Comparison of ENCODE assay signal across 24 cellular contexts in the genomic region with DNA sequence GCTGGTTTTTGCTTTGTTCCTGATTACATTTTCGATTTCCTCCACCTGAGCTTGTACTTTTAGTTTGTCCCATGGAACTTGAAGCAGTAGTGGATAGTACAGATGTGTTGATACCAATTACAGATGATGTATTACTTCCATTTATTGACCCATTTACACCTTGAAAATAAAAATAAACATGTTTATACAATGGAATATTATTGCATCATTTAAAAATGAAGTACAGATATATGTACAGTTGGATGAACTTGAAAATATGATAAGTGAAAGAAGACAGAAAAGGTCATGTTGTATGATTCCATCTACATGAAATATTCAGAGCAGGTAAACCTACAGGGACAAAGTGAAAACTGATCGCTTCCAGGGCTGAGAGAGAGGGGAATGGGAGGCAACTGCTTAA.
"Had no signal": no experiment of that assay in that cellular context is flagged by ENCODE, and none has a peak within 500 bp of the region (broad histone marks: within the 10 kb centered on the region; RNA-seq: fewer than 3 reads in every experiment).

No MANE protein-coding gene starts in this region.

- H3K27me3 Mint-ChIP-seq: dendritic cell treated with granulocyte-macrophage colony-stimulating factor and Interleukin-4, amounts not matched to agents 40 ng/mL and 50 ng/mL, for 4 days; effector memory CD8-positive, alpha-beta T cell; naive B cell had no signal

- H3K27ac Mint-ChIP-seq: effector memory CD8-positive, alpha-beta T cell; endodermal cell; mesothelial cell of epicardium; naive B cell had no signal

- H3K27me3 ChIP-seq: colonic mucosa, foreskin keratinocyte, gastroesophageal sphincter, heart right ventricle, left lung had no signal

- H3K36me3 ChIP-seq: colonic mucosa had no signal

- H3K9me3 ChIP-seq: colonic mucosa, gastroesophageal sphincter, left lung, lower lobe of right lung, mucosa of descending colon had no signal

- H3K4me1 ChIP-seq: colonic mucosa, foreskin keratinocyte, gastroesophageal sphincter, left lung, lower lobe of right lung had no signal

- H3K27ac ChIP-seq: colonic mucosa, epithelial cell of prostate, foreskin keratinocyte, gastroesophageal sphincter, heart right ventricle, left lung, lower lobe of right lung had no signal

- H3K4me3 ChIP-seq: colonic mucosa, gastroesophageal sphincter, heart right ventricle, left lung, lower lobe of right lung, mucosa of descending colon had no signal

- H3K9me3 Mint-ChIP-seq: dendritic cell treated with granulocyte-macrophage colony-stimulating factor and Interleukin-4, amounts not matched to agents 40 ng/mL and 50 ng/mL, for 4 days; effector memory CD8-positive, alpha-beta T cell; endodermal cell; mesothelial cell of epicardium had no signal

- FAIRE-seq: islet of Langerhans, keratinocyte had no signal

- ATAC-seq: effector memory CD8-positive, alpha-beta T cell; esophagus mucosa; foreskin keratinocyte; gastroesophageal sphincter; heart right ventricle; left cardiac atrium; left lung; left ventricle myocardium superior; lower lobe of right lung; mucosa of descending colon had no signal

- DNase-seq: colonic mucosa; cortex of kidney; effector CD8-positive, alpha-beta T cell; effector memory CD8-positive, alpha-beta T cell; endodermal cell; foreskin keratinocyte; glutamatergic neuron; head of caudate nucleus; heart right ventricle; hippocampal formation; left cardiac atrium; left lung; left ventricle myocardium superior; lower lobe of right lung; mesenchymal stem cell; mucosa of descending colon; naive B cell had no signal

- H3K4me3 Mint-ChIP-seq: dendritic cell treated with granulocyte-macrophage colony-stimulating factor and Interleukin-4, amounts not matched to agents 40 ng/mL and 50 ng/mL, for 4 days; effector memory CD8-positive, alpha-beta T cell; endodermal cell; mesothelial cell of epicardium; naive B cell had no signal
